ENCODE assay signal across 11 cellular contexts in genomic region chr5:111997308-111998159, GRCh38.
A peak's percentile ranks its signal among the peaks of the same experiment; 100 is the strongest.
DNase-seq lines count a peak whose midpoint lies in the region; ATAC-seq and TF ChIP-seq lines count a peak whose summit lies in the region.
"Had no signal": no experiment of that assay in that cellular context is flagged by ENCODE, and none has a peak within 500 bp of the region (broad histone marks: within the 10 kb centered on the region; RNA-seq: fewer than 3 reads in every experiment).

No MANE protein-coding gene starts in this region.

- H3K36me3 ChIP-seq in PC-3 (ENCODE audit: low read depth, low read length) = no peaks in the 10 kb centered on the region
- H3K36me3 ChIP-seq: ascending aorta had no signal

- ATAC-seq in PC-3 (peak; percentile 98), GM18870 (IDR thresholded peaks at IDR 0.05; ENCODE audit: unreplicated experiment) (no peak), GM19397 (IDR thresholded peaks at IDR 0.05; ENCODE audit: unreplicated experiment) (no peak)

- H3K4me3 ChIP-seq in PC-3 (ENCODE audit: low read length) = no peak overlapping the region
- no peak overlapping the region for H3K4me3 ChIP-seq in epithelial cell of proximal tubule (ENCODE audit: low read depth, low read length)
- H3K4me3 ChIP-seq in retinal pigment epithelial cell (ENCODE audit: low read length) = no peak overlapping the region
- H3K4me3 ChIP-seq: ascending aorta had no signal

- intact Hi-C loops in PC-3 (cut with micrococcal nuclease) = loop anchor here (10.0 kb wide), 1 partner anchor 243 kb away; the partner anchor contains the start of gene NREP

- no peaks in the 10 kb centered on the region for H4K20me1 ChIP-seq in PC-3 (ENCODE audit: low read length)

- peaks cover 27% of the 10 kb centered on the region for H3K4me1 ChIP-seq in PC-3 (ENCODE audit: insufficient read depth, low read length)
- H3K4me1 ChIP-seq: ascending aorta had no signal

- POLR2A ChIA-PET in PC-3 (lab: Charles Lee; ENCODE audit: unreplicated experiment) = interaction anchor here (0.5 to 0.8 kb wide), 4 partner anchors 54 to 262 kb away, joined by 4 to 5 read pairs (median 5); no protein-coding TSS in a partner anchor

- peak overlapping the region; percentile 30; the same call in 1 of the 2 replicates for H3K4me2 ChIP-seq in PC-3 (ENCODE audit: low read length)

- H3K27ac ChIP-seq in PC-3 (ENCODE audit: low read length) = peak overlapping the region; percentile 70
- H3K27ac ChIP-seq: ascending aorta had no signal

- H3F3A ChIP-seq in PC-3 (ENCODE audit: low read length, unreplicated experiment) = no peaks in the 10 kb centered on the region

- no peaks in the 10 kb centered on the region for H3K9me2 ChIP-seq in PC-3 (replicated peaks; ENCODE audit: low read length)

- BruUV-seq in PC-3 (replicated peaks; lab: Mats Ljungman, UMichigan) = no TSS peak

- no peak overlapping the region for H2AFZ ChIP-seq in PC-3 (ENCODE audit: low read length)

- in situ Hi-C loops in G401 (cut with HindIII; ENCODE audit: low sequenced_read_pairs) = no loop called here

- H3K27me3 ChIP-seq in PC-3 (ENCODE audit: low read length) = no peaks in the 10 kb centered on the region
- H3K27me3 ChIP-seq: ascending aorta had no signal

- TF ChIP-seq CTCF in PC-3 (conservative IDR thresholded peaks at IDR 0.05; ENCODE audit: low read depth, low read length) = no peak
- TF ChIP-seq CTCF in epithelial cell of proximal tubule (conservative IDR thresholded peaks at IDR 0.05; ENCODE audit: low read depth, low read length) = no peak
- TF ChIP-seq CTCF in retinal pigment epithelial cell (conservative IDR thresholded peaks at IDR 0.05; ENCODE audit: low read depth, low read length) = no peak
- TF ChIP-seq CTCF in GM20000 (IDR thresholded peaks at IDR 0.05; ENCODE audit: extremely low read depth, missing control alignments) = no peak

- DNase-seq in GOT3 (lab: John Stamatoyannopoulos, UW) = peak; percentile 77
- peak; percentile 96 for DNase-seq in PC-3
- DNase-seq in epithelial cell of proximal tubule (ENCODE audit: low read depth) = peak; percentile 83
- peak; percentile 87 for DNase-seq in retinal pigment epithelial cell (ENCODE audit: low read depth)
- DNase-seq in G401 (ENCODE audit: low spot score) = no peak
- no peak for DNase-seq in GM20000 (ENCODE audit: low spot score)
- DNase-seq: activated CD4-positive, CD25-positive, alpha-beta regulatory T cell treated with anti-CD3 and anti-CD28 coated beads, Interleukin-2, amount 50 U/mL, for 72 hours; NCI-H524 treated with DMSO at 0.1 percent for 48 hours had no signal

- H3K79me2 ChIP-seq in PC-3 (ENCODE audit: low read length) = no peaks in the 10 kb centered on the region

- no peak overlapping the region for H3K9ac ChIP-seq in PC-3 (ENCODE audit: low read length)

- CTCF ChIA-PET in PC-3 (lab: Charles Lee) = interaction anchor here (0.5 kb wide), 1 partner anchor 758 kb away, joined by 5 read pairs; no protein-coding TSS in a partner anchor

- no peaks in the 10 kb centered on the region for H3K9me3 ChIP-seq in PC-3 (ENCODE audit: low read length)
- H3K9me3 ChIP-seq: ascending aorta had no signal

Comparison
In these comparisons a context has a peak if more than half of its experiments do, and no peak if none do; other contexts are left out.
1. DNase-seq: peak in GOT3 (single experiment), PC-3 (single experiment), epithelial cell of proximal tubule (single experiment) and retinal pigment epithelial cell (single experiment); none in G401 (single experiment) and GM20000 (single experiment).